Comparison of ENCODE assay signal across 7 cellular contexts in genomic region chr17:63476494-63476856, GRCh38. TPM values are rescaled to one million over a fixed set of nuclear protein-coding genes. Genes with fewer than 3 reads are reported as not detected.
DNase-seq lines count a peak whose midpoint lies in the region; ATAC-seq, FAIRE-seq and TF ChIP-seq lines count a peak whose summit lies in the region.

No MANE protein-coding gene starts in this region.

- no peak for TF ChIP-seq POLR2A in GM12891 (IDR thresholded peaks at IDR 0.05; ENCODE audit: low read depth, low read length)

- peaks cover 29% of the 10 kb centered on the region for H3K4me1 ChIP-seq in mucosa of descending colon (ENCODE audit: low read depth)

- DNase-seq in GM12864 (ENCODE audit: low read depth) (no peak), NCI-H345 treated with DMSO at 0.1 percent for 48 hours (lab: John Stamatoyannopoulos, UW; ENCODE audit: unreplicated experiment) (peak; percentile 21), coronary artery (ENCODE audit: low spot score) (no peak), mucosa of descending colon (peak in 2 of 3 donors; percentile 34 to 64), SW 1271 (lab: John Stamatoyannopoulos, UW) (no peak), dedifferentiated amniotic fluid mesenchymal stem cell (ENCODE audit: extremely low spot score) (no peak), GM12891 (ENCODE audit: insufficient read length, low spot score) (no peak)

- ATAC-seq in mucosa of descending colon, result peak; percentile 11

- H3K4me3 ChIP-seq in GM12864 (ENCODE audit: low read depth, low read length) (peak overlapping the region; percentile 4; the same call in 1 of the 2 replicates), coronary artery (peak overlapping the region; percentile 72), mucosa of descending colon (no peak overlapping the region)

- H3K36me3 ChIP-seq in mucosa of descending colon (ENCODE audit: low read depth), result no peaks in the 10 kb centered on the region

- no peak overlapping the region for H3K27ac ChIP-seq in coronary artery

- no peak for FAIRE-seq in GM12891 (lab: Jason Lieb, UNC)

- intact Hi-C loops in mucosa of descending colon (cut with DNase I, micrococcal nuclease), result loop anchor here (5.0 kb wide), 1 partner anchor 49 kb away; no protein-coding TSS in a partner anchor

- H3K9me3 ChIP-seq in mucosa of descending colon, result no peaks in the 10 kb centered on the region

- TF ChIP-seq CTCF in GM12864 (IDR thresholded peaks at IDR 0.05; ENCODE audit: low read depth, low read length, missing control alignments), result no peak
- TF ChIP-seq CTCF in coronary artery (IDR thresholded peaks at IDR 0.05), result no peak
- no peak for TF ChIP-seq CTCF in mucosa of descending colon (IDR thresholded peaks at IDR 0.05)

TF ChIP-seq in GM12891, 5 proteins besides CTCF, POLR2A, EP300 and RAD21:
- TF ChIP-seq SPI1 (IDR thresholded peaks at IDR 0.05; ENCODE audit: low read depth, low read length) (no peak), POU2F2 (IDR thresholded peaks at IDR 0.05; ENCODE audit: low read depth, low read length) (no peak), PAX5 (IDR thresholded peaks at IDR 0.05; ENCODE audit: insufficient read depth, low read length, severe bottlenecking) (no peak), TAF1 (IDR thresholded peaks at IDR 0.05; ENCODE audit: low read depth, low read length) (no peak), POLR2AphosphoS5 (IDR thresholded peaks at IDR 0.05; ENCODE audit: low read depth, low read length) (no peak)
TF ChIP-seq in GM12891: peak in this region for 0.

RNA-seq across cellular contexts. Expression of gene ACE, which starts 0.4 kb away (rescaled TPM):
- total RNA-seq in mucosa of descending colon, result 10 to 100 TPM; 16.0 to 24.6 (median 23.0) TPM
- polyA plus RNA-seq in GM12891 (2012; ENCODE audit: low read depth, missing spikeins), result 0.21 TPM

RNA-seq across cellular contexts. Expression of gene CYB561, which starts 30.4 kb away (rescaled TPM):
- 10 to 100 TPM; 38.1 to 54.9 (median 51.3) TPM for total RNA-seq in mucosa of descending colon
- polyA plus RNA-seq in GM12891 (2012; ENCODE audit: low read depth, missing spikeins), result 3.8 TPM

RNA-seq across cellular contexts. Expression of gene KCNH6, which starts 46.7 kb away (rescaled TPM):
- under 1 TPM in 2 of 3 donors, not detected in 1; 0.58 to 0.64 TPM for total RNA-seq in mucosa of descending colon
- polyA plus RNA-seq in GM12891 (2012; ENCODE audit: low read depth, missing spikeins), result not detected

Comparison
In these comparisons a context has a peak if more than half of its experiments do, and no peak if none do; other contexts are left out.
1. DNase-seq: peak in NCI-H345 treated with DMSO at 0.1 percent for 48 hours (single experiment) and mucosa of descending colon (2 of 3); none in GM12864 (single experiment), coronary artery (single experiment), SW 1271 (0 of 2), dedifferentiated amniotic fluid mesenchymal stem cell (single experiment) and GM12891 (single experiment).